1 cellular context compared by ENCODE assay signal in the genomic region with DNA sequence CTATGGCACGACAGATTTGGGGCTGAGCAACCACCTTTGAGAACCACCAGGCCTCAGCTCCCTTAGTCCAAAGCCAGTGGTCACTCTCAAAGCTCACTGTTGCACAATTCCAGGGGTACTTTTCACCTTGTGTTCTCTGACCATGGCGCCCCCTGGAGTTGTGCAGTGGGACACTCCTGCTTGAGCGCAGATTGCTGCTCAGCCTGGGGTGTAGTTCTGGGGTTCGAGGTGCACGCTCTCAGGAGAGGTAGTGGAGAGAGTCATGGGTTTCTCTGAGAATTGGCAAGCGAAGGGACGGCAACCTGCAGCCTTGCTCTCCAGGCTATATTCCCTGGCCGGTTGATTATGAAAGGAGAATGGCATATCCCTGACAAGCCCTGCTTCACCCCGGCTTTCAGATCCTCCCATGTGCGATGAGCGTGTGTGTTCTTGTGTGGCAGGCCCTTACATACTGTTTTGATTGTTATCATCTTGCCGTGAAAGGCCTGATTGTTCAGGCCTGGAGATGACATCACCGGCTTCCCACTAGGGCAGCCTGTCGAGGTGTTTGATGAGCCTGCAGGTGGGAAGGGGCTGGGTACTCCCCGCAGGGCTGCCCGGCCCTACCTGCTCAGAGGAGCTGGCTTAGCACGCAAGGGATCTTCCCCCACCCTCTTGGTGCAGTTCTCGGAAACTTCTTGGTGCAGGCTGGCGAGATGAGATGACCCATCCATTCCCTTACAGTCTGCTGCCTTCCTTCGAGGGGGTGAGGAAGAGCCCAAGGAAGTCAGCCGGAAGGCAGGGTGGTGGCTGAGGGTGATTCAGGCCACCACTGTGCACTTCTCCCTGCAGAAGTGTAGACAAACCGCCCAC.
TF ChIP-seq lines count a peak whose summit lies in the region.

No MANE protein-coding gene starts in this region.

TF ChIP-seq in HepG2, 621 proteins besides CTCF, POLR2A, EP300 and RAD21 (continued from another document and continues in another):
- TF ChIP-seq, protein P1, sequence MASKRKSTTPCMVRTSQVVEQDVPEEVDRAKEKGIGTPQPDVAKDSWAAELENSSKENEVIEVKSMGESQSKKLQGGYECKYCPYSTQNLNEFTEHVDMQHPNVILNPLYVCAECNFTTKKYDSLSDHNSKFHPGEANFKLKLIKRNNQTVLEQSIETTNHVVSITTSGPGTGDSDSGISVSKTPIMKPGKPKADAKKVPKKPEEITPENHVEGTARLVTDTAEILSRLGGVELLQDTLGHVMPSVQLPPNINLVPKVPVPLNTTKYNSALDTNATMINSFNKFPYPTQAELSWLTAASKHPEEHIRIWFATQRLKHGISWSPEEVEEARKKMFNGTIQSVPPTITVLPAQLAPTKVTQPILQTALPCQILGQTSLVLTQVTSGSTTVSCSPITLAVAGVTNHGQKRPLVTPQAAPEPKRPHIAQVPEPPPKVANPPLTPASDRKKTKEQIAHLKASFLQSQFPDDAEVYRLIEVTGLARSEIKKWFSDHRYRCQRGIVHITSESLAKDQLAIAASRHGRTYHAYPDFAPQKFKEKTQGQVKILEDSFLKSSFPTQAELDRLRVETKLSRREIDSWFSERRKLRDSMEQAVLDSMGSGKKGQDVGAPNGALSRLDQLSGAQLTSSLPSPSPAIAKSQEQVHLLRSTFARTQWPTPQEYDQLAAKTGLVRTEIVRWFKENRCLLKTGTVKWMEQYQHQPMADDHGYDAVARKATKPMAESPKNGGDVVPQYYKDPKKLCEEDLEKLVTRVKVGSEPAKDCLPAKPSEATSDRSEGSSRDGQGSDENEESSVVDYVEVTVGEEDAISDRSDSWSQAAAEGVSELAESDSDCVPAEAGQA (IDR thresholded peaks at IDR 0.05; ENCODE audit: low read depth), result peak; percentile 61; the same call in 1 of the 2 replicates
- TF ChIP-seq, protein P1 (CRISPR knock-in tag; IDR thresholded peaks at IDR 0.05; ENCODE audit: borderline replicate concordance), result no peak
- peak; percentile 49; the same call in 1 of the 2 replicates for TF ChIP-seq BRD4 (CRISPR knock-in tag; IDR thresholded peaks at IDR 0.05)
- TF ChIP-seq, protein P2, sequence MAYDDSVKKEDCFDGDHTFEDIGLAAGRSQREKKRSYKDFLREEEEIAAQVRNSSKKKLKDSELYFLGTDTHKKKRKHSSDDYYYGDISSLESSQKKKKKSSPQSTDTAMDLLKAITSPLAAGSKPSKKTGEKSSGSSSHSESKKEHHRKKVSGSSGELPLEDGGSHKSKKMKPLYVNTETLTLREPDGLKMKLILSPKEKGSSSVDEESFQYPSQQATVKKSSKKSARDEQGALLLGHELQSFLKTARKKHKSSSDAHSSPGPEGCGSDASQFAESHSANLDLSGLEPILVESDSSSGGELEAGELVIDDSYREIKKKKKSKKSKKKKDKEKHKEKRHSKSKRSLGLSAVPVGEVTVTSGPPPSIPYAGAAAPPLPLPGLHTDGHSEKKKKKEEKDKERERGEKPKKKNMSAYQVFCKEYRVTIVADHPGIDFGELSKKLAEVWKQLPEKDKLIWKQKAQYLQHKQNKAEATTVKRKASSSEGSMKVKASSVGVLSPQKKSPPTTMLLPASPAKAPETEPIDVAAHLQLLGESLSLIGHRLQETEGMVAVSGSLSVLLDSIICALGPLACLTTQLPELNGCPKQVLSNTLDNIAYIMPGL (CRISPR knock-in tag; IDR thresholded peaks at IDR 0.05; ENCODE audit: borderline replicate concordance in 1 of 2, low read depth in 1 of 2), result peak; percentile 18 to 48; a peak in 2 of 4 replicates
- TF ChIP-seq ELF3 (CRISPR knock-in tag; IDR thresholded peaks at IDR 0.05), result peak; percentile 77
- no peak for TF ChIP-seq GLI4 (CRISPR knock-in tag; IDR thresholded peaks at IDR 0.05; ENCODE audit: borderline replicate concordance)
- peak; percentile 47; the same call in 1 of the 2 replicates for TF ChIP-seq ZNF614 (CRISPR knock-in tag; IDR thresholded peaks at IDR 0.05; ENCODE audit: borderline replicate concordance)
- 0 out of 2 replicates have a peak, but pooled peaks have one; percentile 48 for TF ChIP-seq GZF1 (CRISPR knock-in tag; IDR thresholded peaks at IDR 0.05)
- peak; percentile 50 for TF ChIP-seq CBX1 (IDR thresholded peaks at IDR 0.05; ENCODE audit: low read depth)
- TF ChIP-seq FOXK1 (CRISPR knock-in tag; IDR thresholded peaks at IDR 0.05; ENCODE audit: borderline replicate concordance, low read depth), result peak; percentile 44; the same call in 1 of the 2 replicates
- TF ChIP-seq, protein P3, sequence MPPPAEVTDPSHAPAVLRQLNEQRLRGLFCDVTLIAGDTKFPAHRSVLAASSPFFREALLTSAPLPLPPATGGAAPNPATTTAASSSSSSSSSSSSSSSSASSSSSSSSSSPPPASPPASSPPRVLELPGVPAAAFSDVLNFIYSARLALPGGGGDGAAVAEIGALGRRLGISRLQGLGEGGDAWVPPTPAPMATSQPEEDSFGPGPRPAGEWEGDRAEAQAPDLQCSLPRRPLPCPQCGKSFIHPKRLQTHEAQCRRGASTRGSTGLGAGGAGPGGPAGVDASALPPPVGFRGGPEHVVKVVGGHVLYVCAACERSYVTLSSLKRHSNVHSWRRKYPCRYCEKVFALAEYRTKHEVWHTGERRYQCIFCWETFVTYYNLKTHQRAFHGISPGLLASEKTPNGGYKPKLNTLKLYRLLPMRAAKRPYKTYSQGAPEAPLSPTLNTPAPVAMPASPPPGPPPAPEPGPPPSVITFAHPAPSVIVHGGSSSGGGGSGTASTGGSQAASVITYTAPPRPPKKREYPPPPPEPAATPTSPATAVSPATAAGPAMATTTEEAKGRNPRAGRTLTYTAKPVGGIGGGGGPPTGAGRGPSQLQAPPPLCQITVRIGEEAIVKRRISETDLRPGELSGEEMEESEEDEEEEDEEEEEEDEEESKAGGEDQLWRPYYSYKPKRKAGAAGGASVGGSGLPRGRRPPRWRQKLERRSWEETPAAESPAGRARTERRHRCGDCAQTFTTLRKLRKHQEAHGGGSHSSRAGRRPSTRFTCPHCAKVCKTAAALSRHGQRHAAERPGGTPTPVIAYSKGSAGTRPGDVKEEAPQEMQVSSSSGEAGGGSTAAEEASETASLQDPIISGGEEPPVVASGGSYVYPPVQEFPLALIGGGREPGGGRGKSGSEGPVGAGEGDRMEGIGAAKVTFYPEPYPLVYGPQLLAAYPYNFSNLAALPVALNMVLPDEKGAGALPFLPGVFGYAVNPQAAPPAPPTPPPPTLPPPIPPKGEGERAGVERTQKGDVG (CRISPR knock-in tag; IDR thresholded peaks at IDR 0.05; ENCODE audit: borderline replicate concordance), result peak; percentile 16; the same call in 1 of the 2 replicates
- TF ChIP-seq ESRRA (CRISPR knock-in tag; IDR thresholded peaks at IDR 0.05; ENCODE audit: low read depth), result peak; percentile 35; the same call in 1 of the 2 replicates
- TF ChIP-seq SAFB2 (CRISPR knock-in tag; IDR thresholded peaks at IDR 0.05; ENCODE audit: borderline replicate concordance, low read depth), result peak; percentile 39; the same call in 1 of the 2 replicates
- peak; percentile 81 for TF ChIP-seq MYC (CRISPR knock-in tag; IDR thresholded peaks at IDR 0.05; ENCODE audit: borderline replicate concordance)
- TF ChIP-seq ZFAT (CRISPR knock-in tag; conservative IDR thresholded peaks at IDR 0.05), result no peak
- TF ChIP-seq CEBPB (IDR thresholded peaks at IDR 0.05; ENCODE audit: borderline replicate concordance, low read depth, low read length), result peak; percentile 86
- peak; percentile 56; the same call in 1 of the 2 replicates for TF ChIP-seq KDM2A (CRISPR knock-in tag; IDR thresholded peaks at IDR 0.05; ENCODE audit: borderline replicate concordance, low read depth)
- peak; percentile 80; the same call in 1 of the 2 replicates for TF ChIP-seq ARNT2 (CRISPR knock-in tag; IDR thresholded peaks at IDR 0.05; ENCODE audit: low read depth)
- peak; percentile 46; the same call in 1 of the 2 replicates for TF ChIP-seq SP5 (CRISPR knock-in tag; IDR thresholded peaks at IDR 0.05; ENCODE audit: borderline replicate concordance, low read depth)
- peak; percentile 36 for TF ChIP-seq GABPB1 (CRISPR knock-in tag; IDR thresholded peaks at IDR 0.05)
- 0 out of 2 replicates have a peak, but pooled peaks have one; percentile 40 for TF ChIP-seq ZNF317 (CRISPR knock-in tag; IDR thresholded peaks at IDR 0.05)
- peak; percentile 75; the same call in 1 of the 2 replicates for TF ChIP-seq BCL6 (CRISPR knock-in tag; IDR thresholded peaks at IDR 0.05)
- TF ChIP-seq ZNF564 (CRISPR knock-in tag; IDR thresholded peaks at IDR 0.05), result 0 out of 2 replicates have a peak, but pooled peaks have one; percentile 55
- TF ChIP-seq, protein P4, sequence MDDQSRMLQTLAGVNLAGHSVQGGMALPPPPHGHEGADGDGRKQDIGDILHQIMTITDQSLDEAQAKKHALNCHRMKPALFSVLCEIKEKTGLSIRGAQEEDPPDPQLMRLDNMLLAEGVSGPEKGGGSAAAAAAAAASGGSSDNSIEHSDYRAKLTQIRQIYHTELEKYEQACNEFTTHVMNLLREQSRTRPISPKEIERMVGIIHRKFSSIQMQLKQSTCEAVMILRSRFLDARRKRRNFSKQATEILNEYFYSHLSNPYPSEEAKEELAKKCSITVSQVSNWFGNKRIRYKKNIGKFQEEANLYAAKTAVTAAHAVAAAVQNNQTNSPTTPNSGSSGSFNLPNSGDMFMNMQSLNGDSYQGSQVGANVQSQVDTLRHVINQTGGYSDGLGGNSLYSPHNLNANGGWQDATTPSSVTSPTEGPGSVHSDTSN (CRISPR knock-in tag; IDR thresholded peaks at IDR 0.05; ENCODE audit: borderline replicate concordance), result no peak
- TF ChIP-seq MED1 (CRISPR knock-in tag; IDR thresholded peaks at IDR 0.05), result peak; percentile 69
- TF ChIP-seq SOX6 (IDR thresholded peaks at IDR 0.05), result no peak
- peak; percentile 89 for TF ChIP-seq SOX6 (CRISPR knock-in tag; IDR thresholded peaks at IDR 0.05)
- peak; percentile 99 for TF ChIP-seq TBX2 (CRISPR knock-in tag; IDR thresholded peaks at IDR 0.05; ENCODE audit: borderline replicate concordance)
- TF ChIP-seq ZNF749 (CRISPR knock-in tag; IDR thresholded peaks at IDR 0.05; ENCODE audit: borderline replicate concordance), result no peak; the same call in 1 of the 2 replicates
- TF ChIP-seq TEAD2 (CRISPR knock-in tag; IDR thresholded peaks at IDR 0.05), result 0 out of 2 replicates have a peak, but pooled peaks have one; percentile 41
- TF ChIP-seq ZNF761 (CRISPR knock-in tag; conservative IDR thresholded peaks at IDR 0.05), result peak; percentile 88; the same call in 1 of the 2 replicates
- TF ChIP-seq, protein P5, sequence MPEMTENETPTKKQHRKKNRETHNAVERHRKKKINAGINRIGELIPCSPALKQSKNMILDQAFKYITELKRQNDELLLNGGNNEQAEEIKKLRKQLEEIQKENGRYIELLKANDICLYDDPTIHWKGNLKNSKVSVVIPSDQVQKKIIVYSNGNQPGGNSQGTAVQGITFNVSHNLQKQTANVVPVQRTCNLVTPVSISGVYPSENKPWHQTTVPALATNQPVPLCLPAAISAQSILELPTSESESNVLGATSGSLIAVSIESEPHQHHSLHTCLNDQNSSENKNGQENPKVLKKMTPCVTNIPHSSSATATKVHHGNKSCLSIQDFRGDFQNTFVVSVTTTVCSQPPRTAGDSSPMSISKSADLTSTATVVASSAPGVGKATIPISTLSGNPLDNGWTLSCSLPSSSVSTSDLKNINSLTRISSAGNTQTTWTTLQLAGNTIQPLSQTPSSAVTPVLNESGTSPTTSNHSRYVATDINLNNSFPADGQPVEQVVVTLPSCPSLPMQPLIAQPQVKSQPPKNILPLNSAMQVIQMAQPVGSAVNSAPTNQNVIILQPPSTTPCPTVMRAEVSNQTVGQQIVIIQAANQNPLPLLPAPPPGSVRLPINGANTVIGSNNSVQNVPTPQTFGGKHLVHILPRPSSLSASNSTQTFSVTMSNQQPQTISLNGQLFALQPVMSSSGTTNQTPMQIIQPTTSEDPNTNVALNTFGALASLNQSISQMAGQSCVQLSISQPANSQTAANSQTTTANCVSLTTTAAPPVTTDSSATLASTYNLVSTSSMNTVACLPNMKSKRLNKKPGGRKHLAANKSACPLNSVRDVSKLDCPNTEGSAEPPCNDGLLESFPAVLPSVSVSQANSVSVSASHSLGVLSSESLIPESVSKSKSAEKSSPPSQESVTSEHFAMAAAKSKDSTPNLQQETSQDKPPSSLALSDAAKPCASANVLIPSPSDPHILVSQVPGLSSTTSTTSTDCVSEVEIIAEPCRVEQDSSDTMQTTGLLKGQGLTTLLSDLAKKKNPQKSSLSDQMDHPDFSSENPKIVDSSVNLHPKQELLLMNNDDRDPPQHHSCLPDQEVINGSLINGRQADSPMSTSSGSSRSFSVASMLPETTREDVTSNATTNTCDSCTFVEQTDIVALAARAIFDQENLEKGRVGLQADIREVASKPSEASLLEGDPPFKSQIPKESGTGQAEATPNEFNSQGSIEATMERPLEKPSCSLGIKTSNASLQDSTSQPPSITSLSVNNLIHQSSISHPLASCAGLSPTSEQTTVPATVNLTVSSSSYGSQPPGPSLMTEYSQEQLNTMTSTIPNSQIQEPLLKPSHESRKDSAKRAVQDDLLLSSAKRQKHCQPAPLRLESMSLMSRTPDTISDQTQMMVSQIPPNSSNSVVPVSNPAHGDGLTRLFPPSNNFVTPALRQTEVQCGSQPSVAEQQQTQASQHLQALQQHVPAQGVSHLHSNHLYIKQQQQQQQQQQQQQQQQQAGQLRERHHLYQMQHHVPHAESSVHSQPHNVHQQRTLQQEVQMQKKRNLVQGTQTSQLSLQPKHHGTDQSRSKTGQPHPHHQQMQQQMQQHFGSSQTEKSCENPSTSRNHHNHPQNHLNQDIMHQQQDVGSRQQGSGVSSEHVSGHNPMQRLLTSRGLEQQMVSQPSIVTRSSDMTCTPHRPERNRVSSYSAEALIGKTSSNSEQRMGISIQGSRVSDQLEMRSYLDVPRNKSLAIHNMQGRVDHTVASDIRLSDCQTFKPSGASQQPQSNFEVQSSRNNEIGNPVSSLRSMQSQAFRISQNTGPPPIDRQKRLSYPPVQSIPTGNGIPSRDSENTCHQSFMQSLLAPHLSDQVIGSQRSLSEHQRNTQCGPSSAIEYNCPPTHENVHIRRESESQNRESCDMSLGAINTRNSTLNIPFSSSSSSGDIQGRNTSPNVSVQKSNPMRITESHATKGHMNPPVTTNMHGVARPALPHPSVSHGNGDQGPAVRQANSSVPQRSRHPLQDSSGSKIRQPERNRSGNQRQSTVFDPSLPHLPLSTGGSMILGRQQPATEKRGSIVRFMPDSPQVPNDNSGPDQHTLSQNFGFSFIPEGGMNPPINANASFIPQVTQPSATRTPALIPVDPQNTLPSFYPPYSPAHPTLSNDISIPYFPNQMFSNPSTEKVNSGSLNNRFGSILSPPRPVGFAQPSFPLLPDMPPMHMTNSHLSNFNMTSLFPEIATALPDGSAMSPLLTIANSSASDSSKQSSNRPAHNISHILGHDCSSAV (CRISPR knock-in tag; IDR thresholded peaks at IDR 0.05; ENCODE audit: borderline replicate concordance), result no peak
- peak; percentile 67 for TF ChIP-seq CEBPG (CRISPR knock-in tag; IDR thresholded peaks at IDR 0.05)
- peak; percentile 46 for TF ChIP-seq HIVEP1 (CRISPR knock-in tag; IDR thresholded peaks at IDR 0.05)
